ENCODE assay signal across 12 cellular contexts in genomic region chr2:151071906-151072305, GRCh38.
DNase-seq lines count a peak whose midpoint lies in the region; TF ChIP-seq lines count a peak whose summit lies in the region.
"Had no signal": no experiment of that assay in that cellular context is flagged by ENCODE, and none has a peak within 500 bp of the region (broad histone marks: within the 10 kb centered on the region; RNA-seq: fewer than 3 reads in every experiment).

No MANE protein-coding gene starts in this region.

- H3K27ac Mint-ChIP-seq in endodermal cell (no peak overlapping the region), glutamatergic neuron (ENCODE audit: unreplicated experiment) (no peak overlapping the region)
- H3K27ac Mint-ChIP-seq: CD4-positive, CD25-positive, alpha-beta regulatory T cell had no signal

- 92% methylated on average over 1 of the region's 1 CpG; no CpG with 5 or more reads in 1 of the 2 experiments for WGBS in endodermal cell (ENCODE audit: insufficient coverage in 1 of 2, insufficient read length in 1 of 2), 2 experiments

- no peaks in the 10 kb centered on the region for H3K9me3 ChIP-seq in endodermal cell (ENCODE audit: control insufficient read depth, low read length)
- H3K9me3 ChIP-seq: BLaER1 had no signal

- H3K4me1 ChIP-seq in endodermal cell (ENCODE audit: control insufficient read depth, insufficient read depth, low read length) = no peaks in the 10 kb centered on the region
- H3K4me1 ChIP-seq: BLaER1 had no signal

- H3K36me3 Mint-ChIP-seq in endodermal cell (ENCODE audit: low read depth) (no peaks in the 10 kb centered on the region), glutamatergic neuron (ENCODE audit: unreplicated experiment) (peaks cover 6% of the 10 kb centered on the region)
- H3K36me3 Mint-ChIP-seq: CD4-positive, CD25-positive, alpha-beta regulatory T cell had no signal

- no peak overlapping the region for H3K27ac ChIP-seq in endodermal cell (ENCODE audit: low read depth, low read length)
- H3K27ac ChIP-seq: BLaER1 had no signal

- no peaks in the 10 kb centered on the region for H3K36me3 ChIP-seq in endodermal cell (ENCODE audit: control insufficient read depth, insufficient read depth, low read length)
- H3K36me3 ChIP-seq: BLaER1 had no signal

- TF ChIP-seq CTCF in fibroblast of mammary gland (conservative IDR thresholded peaks at IDR 0.05; ENCODE audit: control insufficient read depth, insufficient read depth, low read depth, low read length) (no peak), endodermal cell (conservative IDR thresholded peaks at IDR 0.05) (no peak), glutamatergic neuron (IDR thresholded peaks at IDR 0.05; ENCODE audit: partially characterized antibody, unreplicated experiment) (no peak)

- no peaks in the 10 kb centered on the region for H3K27me3 Mint-ChIP-seq in endodermal cell (ENCODE audit: insufficient read depth)
- H3K27me3 Mint-ChIP-seq in glutamatergic neuron (ENCODE audit: unreplicated experiment) = peaks cover 2% of the 10 kb centered on the region
- H3K27me3 Mint-ChIP-seq: CD4-positive, CD25-positive, alpha-beta regulatory T cell had no signal

- H3K4me3 Mint-ChIP-seq in endodermal cell (no peak overlapping the region), glutamatergic neuron (ENCODE audit: unreplicated experiment) (no peak overlapping the region)
- H3K4me3 Mint-ChIP-seq: CD4-positive, CD25-positive, alpha-beta regulatory T cell had no signal

- DNase-seq in HCEC 1CT (peak; percentile 39), M059J (ENCODE audit: low read depth) (peak; percentile 4), fibroblast of mammary gland (ENCODE audit: low read depth) (peak; percentile 18), endodermal cell (no peak), glutamatergic neuron (no peak), C1 segment of cervical spinal cord (lab: John Stamatoyannopoulos, UW) (no peak), COLO829 (ENCODE audit: low spot score) (no peak)
- DNase-seq: AML-193; CD4-positive, CD25-positive, alpha-beta regulatory T cell; DMS 273 treated with DMSO at 0.1 percent for 48 hours; DMS79 had no signal

- H3K9me3 Mint-ChIP-seq in endodermal cell (peaks cover 6% of the 10 kb centered on the region), glutamatergic neuron (ENCODE audit: unreplicated experiment) (no peaks in the 10 kb centered on the region)

- no peak overlapping the region for H3K9ac ChIP-seq in endodermal cell (ENCODE audit: extremely low read depth, low read length, poor library complexity, severe bottlenecking)
- H3K9ac ChIP-seq: BLaER1 had no signal

- peaks cover 5% of the 10 kb centered on the region for H3K4me1 Mint-ChIP-seq in endodermal cell
- H3K4me1 Mint-ChIP-seq in glutamatergic neuron (ENCODE audit: low read depth, unreplicated experiment) = no peaks in the 10 kb centered on the region

- H3K27me3 ChIP-seq in endodermal cell (ENCODE audit: control insufficient read depth, insufficient read depth, low read length, poor library complexity, severe bottlenecking) = no peaks in the 10 kb centered on the region
- H3K27me3 ChIP-seq: BLaER1 had no signal

- H3K4me3 ChIP-seq in fibroblast of mammary gland (ENCODE audit: control insufficient read depth, low read depth, low read length) = no peak overlapping the region
- H3K4me3 ChIP-seq in endodermal cell (ENCODE audit: low read length) = no peak overlapping the region
- H3K4me3 ChIP-seq: BLaER1 had no signal

Comparison
In these comparisons a context has a peak if more than half of its experiments do, and no peak if none do; other contexts are left out.
1. DNase-seq: peak in HCEC 1CT (single experiment), M059J (single experiment) and fibroblast of mammary gland (single experiment); none in endodermal cell (single experiment), glutamatergic neuron (single experiment), C1 segment of cervical spinal cord (0 of 14) and COLO829 (single experiment).